In the genomic region with DNA sequence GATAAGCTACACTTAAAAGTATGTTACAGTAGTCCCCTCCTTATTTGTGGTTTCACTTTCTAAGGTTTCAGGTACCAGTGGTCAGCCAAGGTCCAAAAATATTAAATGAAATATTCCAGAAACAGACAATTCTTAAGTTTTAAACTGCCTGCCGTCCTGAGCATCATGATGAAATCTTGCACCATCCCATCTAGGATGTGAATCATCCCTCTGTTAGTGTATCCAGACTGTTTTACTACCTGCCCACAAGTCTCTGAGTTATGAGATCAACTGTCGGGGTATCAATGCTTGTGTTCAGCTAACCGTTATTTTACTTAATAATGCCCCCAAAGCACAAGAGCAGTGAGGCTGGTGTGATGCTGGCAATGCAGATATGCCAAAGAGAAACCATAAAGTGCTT, we compare ENCODE assay signal across 12 cellular contexts. TPM values are rescaled to one million over a fixed set of nuclear protein-coding genes. Genes with fewer than 3 reads are reported as not detected.
A peak's percentile ranks its signal among the peaks of the same experiment; 100 is the strongest.
DNase-seq lines count a peak whose midpoint lies in the region; ATAC-seq, FAIRE-seq and TF ChIP-seq lines count a peak whose summit lies in the region.
"Had no signal": no experiment of that assay in that cellular context is flagged by ENCODE, and none has a peak within 500 bp of the region (broad histone marks: within the 10 kb centered on the region; RNA-seq: fewer than 3 reads in every experiment).

No MANE protein-coding gene starts in this region.

- no peaks in the 10 kb centered on the region for H3K9me3 Mint-ChIP-seq in activated T-helper 1 cell treated with anti-CD3 and anti-CD28 coated beads, Interleukin-12 subunit alpha, Interleukin-12 subunit beta, Interleukin-2, Interleukin-4 antibody, amounts not matched to agents 30 ng/mL and 10 ng/mL and 1 ng/mL, durations not matched to agents 14 hours and 24 hours and 36 hours
- H3K9me3 Mint-ChIP-seq: stimulated activated naive B cell treated with anti-CD40 and anti-IgM and Interleukin-4, amounts not matched to agents 10 μg/mL and 1 μg/mL and 100 μg/mL, for 72 hours had no signal

- intact Hi-C loops in activated T-helper 1 cell treated with anti-CD3 and anti-CD28 coated beads, Interleukin-12 subunit alpha, Interleukin-12 subunit beta, Interleukin-2, Interleukin-4 antibody, amounts not matched to agents 30 ng/mL and 10 ng/mL and 1 ng/mL, durations not matched to agents 14 hours and 24 hours and 36 hours (cut with micrococcal nuclease) = no loop called here

- peak overlapping the region; percentile 52 for H3K27ac Mint-ChIP-seq in activated T-helper 1 cell treated with anti-CD3 and anti-CD28 coated beads, Interleukin-12 subunit alpha, Interleukin-12 subunit beta, Interleukin-2, Interleukin-4 antibody, amounts not matched to agents 30 ng/mL and 10 ng/mL and 1 ng/mL, durations not matched to agents 14 hours and 24 hours and 36 hours
- H3K27ac Mint-ChIP-seq: stimulated activated naive B cell treated with anti-CD40 and anti-IgM and Interleukin-4, amounts not matched to agents 10 μg/mL and 1 μg/mL and 100 μg/mL, for 72 hours had no signal

- peak overlapping the region; percentile 28 for H3K4me3 Mint-ChIP-seq in activated T-helper 1 cell treated with anti-CD3 and anti-CD28 coated beads, Interleukin-12 subunit alpha, Interleukin-12 subunit beta, Interleukin-2, Interleukin-4 antibody, amounts not matched to agents 30 ng/mL and 10 ng/mL and 1 ng/mL, durations not matched to agents 14 hours and 24 hours and 36 hours

- DNase-seq in AG09319 (ENCODE audit: extremely low read depth, low read depth) = peak; percentile 49
- peak; percentile 73 for DNase-seq in HCEC 1CT
- no peak for DNase-seq in activated T-helper 1 cell treated with anti-CD3 and anti-CD28 coated beads, Interleukin-12 subunit alpha, Interleukin-12 subunit beta, Interleukin-2, Interleukin-4 antibody, amounts not matched to agents 30 ng/mL and 10 ng/mL and 1 ng/mL, durations not matched to agents 14 hours and 24 hours and 36 hours (ENCODE audit: low spot score)
- no peak for DNase-seq in activated gamma-delta T cell (lab: John Stamatoyannopoulos, UW)
- no peak for DNase-seq in T-helper 9 cell
- no peak for DNase-seq in DMS153 (lab: John Stamatoyannopoulos, UW)
- DNase-seq: islet precursor cell; NCI-H1417 treated with DMSO at 0.1 percent for 48 hours; right cardiac atrium; stimulated activated naive B cell treated with anti-CD40 and anti-IgM and Interleukin-4, amounts not matched to agents 10 μg/mL and 1 μg/mL and 100 μg/mL, for 72 hours had no signal

- H3K27me3 Mint-ChIP-seq in activated T-helper 1 cell treated with anti-CD3 and anti-CD28 coated beads, Interleukin-12 subunit alpha, Interleukin-12 subunit beta, Interleukin-2, Interleukin-4 antibody, amounts not matched to agents 30 ng/mL and 10 ng/mL and 1 ng/mL, durations not matched to agents 14 hours and 24 hours and 36 hours (ENCODE audit: insufficient read depth) = no peaks in the 10 kb centered on the region
- H3K27me3 Mint-ChIP-seq: stimulated activated naive B cell treated with anti-CD40 and anti-IgM and Interleukin-4, amounts not matched to agents 10 μg/mL and 1 μg/mL and 100 μg/mL, for 72 hours had no signal

- peaks cover 5% of the 10 kb centered on the region for H3K36me3 Mint-ChIP-seq in activated T-helper 1 cell treated with anti-CD3 and anti-CD28 coated beads, Interleukin-12 subunit alpha, Interleukin-12 subunit beta, Interleukin-2, Interleukin-4 antibody, amounts not matched to agents 30 ng/mL and 10 ng/mL and 1 ng/mL, durations not matched to agents 14 hours and 24 hours and 36 hours (ENCODE audit: low read depth)

- FAIRE-seq in islet of Langerhans (lab: Jason Lieb, UNC) = peak; percentile 89

- ATAC-seq in HG02973 (IDR thresholded peaks at IDR 0.05; ENCODE audit: unreplicated experiment) = no peak
- ATAC-seq: stimulated activated naive B cell treated with anti-CD40 and anti-IgM and Interleukin-4, amounts not matched to agents 10 μg/mL and 1 μg/mL and 100 μg/mL, for 72 hours had no signal

- H3K4me1 Mint-ChIP-seq in activated T-helper 1 cell treated with anti-CD3 and anti-CD28 coated beads, Interleukin-12 subunit alpha, Interleukin-12 subunit beta, Interleukin-2, Interleukin-4 antibody, amounts not matched to agents 30 ng/mL and 10 ng/mL and 1 ng/mL, durations not matched to agents 14 hours and 24 hours and 36 hours (ENCODE audit: low read depth) = peaks cover 84% of the 10 kb centered on the region

- no peak for TF ChIP-seq CTCF in AG09319 (IDR thresholded peaks at IDR 0.05; ENCODE audit: low read depth, low read length)

RNA-seq across cellular contexts. Expression of a gene that starts 11.4 kb away (rescaled TPM):
- total RNA-seq in activated T-helper 1 cell treated with anti-CD3 and anti-CD28 coated beads, Interleukin-12 subunit alpha, Interleukin-12 subunit beta, Interleukin-2, Interleukin-4 antibody, amounts not matched to agents 30 ng/mL and 10 ng/mL and 1 ng/mL, durations not matched to agents 14 hours and 24 hours and 36 hours = 24.7 and 28.1 TPM in 2 replicates

Comparison
In these comparisons a context has a peak if more than half of its experiments do, and no peak if none do; other contexts are left out.
1. DNase-seq: peak in AG09319 (single experiment) and HCEC 1CT (single experiment); none in activated T-helper 1 cell treated with anti-CD3 and anti-CD28 coated beads, Interleukin-12 subunit alpha, Interleukin-12 subunit beta, Interleukin-2, Interleukin-4 antibody, amounts not matched to agents 30 ng/mL and 10 ng/mL and 1 ng/mL, durations not matched to agents 14 hours and 24 hours and 36 hours (single experiment), activated gamma-delta T cell (single experiment), T-helper 9 cell (single experiment) and DMS153 (single experiment).